In the genomic region with DNA sequence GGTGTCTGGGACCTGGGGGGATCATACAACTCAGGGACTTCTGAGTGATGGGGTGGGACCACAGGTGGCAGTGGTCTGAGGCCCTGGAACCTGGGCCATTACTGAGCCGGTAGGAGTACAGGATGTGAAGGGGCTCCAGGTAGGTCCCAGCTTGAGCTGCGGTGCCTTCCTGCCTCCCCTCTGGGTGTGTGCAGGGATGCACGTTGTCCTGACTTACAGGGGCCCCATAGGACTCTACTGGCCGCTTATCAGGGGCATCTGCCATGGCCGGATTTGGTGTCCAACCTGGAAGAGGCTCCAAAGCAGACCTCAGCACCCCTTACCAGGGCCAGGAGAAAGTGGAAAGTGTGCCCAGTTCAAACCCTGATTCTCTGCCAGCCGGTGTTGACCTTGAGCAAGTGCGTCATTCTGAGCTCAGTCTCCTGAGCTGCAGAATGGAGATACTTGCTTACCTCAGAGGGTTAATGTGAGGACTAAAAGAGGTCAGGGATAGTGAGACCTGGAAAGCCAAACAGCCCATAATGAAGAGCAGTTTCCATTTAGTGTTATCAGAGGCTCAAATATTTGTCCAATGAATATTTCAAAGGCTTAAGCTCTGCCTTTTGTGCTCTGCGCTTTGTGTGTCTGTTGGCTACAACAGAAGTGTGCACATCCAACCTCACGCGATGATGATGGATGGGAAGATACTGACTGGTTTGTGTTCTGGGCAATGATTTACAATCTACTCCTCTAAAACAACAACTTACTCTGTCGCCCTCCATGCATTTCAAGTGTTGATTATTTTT, we compare ENCODE assay signal across 18 cellular contexts. TPM values are rescaled to one million over a fixed set of nuclear protein-coding genes. Genes with fewer than 3 reads are reported as not detected.
DNase-seq lines count a peak whose midpoint lies in the region; ATAC-seq, FAIRE-seq and TF ChIP-seq lines count a peak whose summit lies in the region.
"Had no signal": no experiment of that assay in that cellular context is flagged by ENCODE, and none has a peak within 500 bp of the region (broad histone marks: within the 10 kb centered on the region; RNA-seq: fewer than 3 reads in every experiment).

No MANE protein-coding gene starts in this region.

- ATAC-seq in Right ventricle myocardium superior (ENCODE audit: poor library complexity) (peak; percentile 7), HepG2 (peak; percentile 88), HG03378 (IDR thresholded peaks at IDR 0.05; ENCODE audit: unreplicated experiment) (no peak), lower lobe of right lung (no peak)
- ATAC-seq: PC-3, SK-N-SH treated with all-trans-retinoic acid at 6 μM for 48 hours had no signal

- H3K9ac ChIP-seq in HepG2 (ENCODE audit: insufficient read depth, low read depth, low read length) = 0 out of 2 replicates have a peak overlapping the region, but pooled peaks have one; percentile 5
- H3K9ac ChIP-seq: KMS-11 had no signal

- H3K9me3 ChIP-seq in HepG2 (ENCODE audit: low read length) (no peaks in the 10 kb centered on the region), lower lobe of right lung (no peaks in the 10 kb centered on the region), HAP-1 (no peaks in the 10 kb centered on the region)
- H3K9me3 ChIP-seq: MG63 had no signal

- no peak for TF ChIP-seq POLR2A in HepG2 (IDR thresholded peaks at IDR 0.05; ENCODE audit: insufficient read depth in 1 of 2, low read depth in 2 of 2, low read length in 2 of 2)

- in situ Hi-C loops in HepG2 (cut with HindIII; ENCODE audit: extremely low pct_ligation_motif_present, low pct_unique_long_range_greater_than_20kb) = loop anchor here (5.0 kb wide), 1 partner anchor 52 kb away; the partner anchor contains the start of gene MRAS
- in situ Hi-C loops in HAP-1 (cut with MboI; ENCODE audit: low sequenced_read_pairs) = no loop called here

- POLR2A ChIA-PET in HepG2 (lab: Yijun Ruan, JAX) = interaction anchor here (1.3 to 2.6 kb wide), 2 partner anchors 48 to 50 kb away, joined by 4 to 15 read pairs; partner anchors contain the start of gene MRAS

- 4% methylated on average over 7 of the region's 11 CpGs for WGBS in HepG2 (ENCODE audit: low lambda C conversion rate)

- peak; percentile 99 for FAIRE-seq in HepG2 (lab: Jason Lieb, UNC)
- FAIRE-seq: H1 had no signal

- no peak for TF ChIP-seq RAD21 in HepG2 (CRISPR knock-in tag; IDR thresholded peaks at IDR 0.05)

- H4K20me1 ChIP-seq in HepG2 (ENCODE audit: insufficient read depth, low read length) = no peaks in the 10 kb centered on the region

- no peak overlapping the region for H2AFZ ChIP-seq in HepG2 (ENCODE audit: low read length)

- H3K36me3 ChIP-seq in HepG2 (replicated peaks in 1 of 2; ENCODE audit: control insufficient read depth in 1 of 2, insufficient read depth in 2 of 2, low read length in 2 of 2) = no peaks in the 10 kb centered on the region
- peaks cover 54% of the 10 kb centered on the region for H3K36me3 ChIP-seq in lower lobe of right lung
- H3K36me3 ChIP-seq in HAP-1 (replicated peaks) = no peaks in the 10 kb centered on the region
- H3K36me3 ChIP-seq: MG63 had no signal

- intact Hi-C loops in Right ventricle myocardium superior (cut with DNase I) = loop anchor here (5.0 kb wide), 1 partner anchor 47 kb away; no protein-coding TSS in a partner anchor
- intact Hi-C loops in HepG2 (cut with micrococcal nuclease; ENCODE audit: unreplicated experiment) = loop anchor here (1.0 to 5.0 kb wide), 5 partner anchors 18 to 67 kb away; partner anchors contain the start of genes ESYT3 and MRAS
- intact Hi-C loops in lower lobe of right lung (cut with DNase I) = no loop called here

- H3K4me1 ChIP-seq in HepG2 (ENCODE audit: insufficient read depth, low read length) (peaks cover 40% of the 10 kb centered on the region), lower lobe of right lung (no peaks in the 10 kb centered on the region), HAP-1 (no peaks in the 10 kb centered on the region)

- H3K79me2 ChIP-seq in HepG2 (ENCODE audit: insufficient read depth, low read length) = no peaks in the 10 kb centered on the region

- H3K4me2 ChIP-seq in HepG2 (ENCODE audit: low read depth, low read length) = peak overlapping the region; percentile 62
- H3K4me2 ChIP-seq: KMS-11 had no signal

- H3K4me3 ChIP-seq in HepG2 (replicated peaks in 1 of 3; ENCODE audit: insufficient read depth in 1 of 3, low read depth in 2 of 3, low read length in 3 of 3) (peak overlapping the region in 1 of 3 experiments; percentile 41; a peak in 2 of 6 replicates), lower lobe of right lung (no peak overlapping the region), HAP-1 (no peak overlapping the region)
- H3K4me3 ChIP-seq: MG63 had no signal

- BruUV-seq in HepG2 (replicated peaks; lab: Mats Ljungman, UMichigan) = no TSS peak

- TF ChIP-seq CTCF in HepG2 (CRISPR knock-in tag; IDR thresholded peaks at IDR 0.05) = no peak
- no peak for TF ChIP-seq CTCF in lower lobe of right lung (IDR thresholded peaks at IDR 0.05)

- H3K27ac ChIP-seq in HepG2 (ENCODE audit: extremely low read length, insufficient read depth, low read length) (peak overlapping the region; percentile 59), lower lobe of right lung (no peak overlapping the region)
- H3K27ac ChIP-seq: KMS-11 had no signal

- CTCF ChIA-PET in HepG2 (lab: Yijun Ruan, JAX; ENCODE audit: low intra/inter-chr PET ratio, low total read pairs) = no interaction called here

- DNase-seq in COLO668 (lab: John Stamatoyannopoulos, UW; ENCODE audit: unreplicated experiment) = peak; percentile 23
- peak; percentile 98 for DNase-seq in NCI-H146 (lab: John Stamatoyannopoulos, UW)
- no peak for DNase-seq in Right ventricle myocardium superior
- DNase-seq in HepG2 (ENCODE audit: low spot score) = peak; percentile 97
- no peak for DNase-seq in lower lobe of right lung
- no peak for DNase-seq in HAP-1 (ENCODE audit: low spot score in 2 of 2)
- DNase-seq: ACHN; CD4-positive, CD25-positive, alpha-beta regulatory T cell; MG63; NCI-H1105 treated with DMSO at 0.1 percent for 48 hours; NCI-H2081 treated with DMSO at 0.1 percent for 48 hours; NCI-H2227 treated with DMSO at 0.1 percent for 48 hours; NCI-H524 treated with DMSO at 0.1 percent for 48 hours; PC-3 had no signal

- TF ChIP-seq EP300 in HepG2 (IDR thresholded peaks at IDR 0.05; ENCODE audit: low read depth in 2 of 2, low read length in 2 of 2) (peak; percentile 28 to 83; a peak in 2 of 4 replicates), HepG2 (CRISPR knock-in tag; IDR thresholded peaks at IDR 0.05; ENCODE audit: borderline replicate concordance) (peak; percentile 48; the same call in 1 of the 2 replicates)

- no peaks in the 10 kb centered on the region for H3K27me3 ChIP-seq in HepG2 (ENCODE audit: control insufficient read depth in 1 of 2, insufficient read depth in 2 of 2, low read length in 2 of 2)
- no peaks in the 10 kb centered on the region for H3K27me3 ChIP-seq in lower lobe of right lung (ENCODE audit: low read depth)
- no peaks in the 10 kb centered on the region for H3K27me3 ChIP-seq in HAP-1 (ENCODE audit: low read depth)
- H3K27me3 ChIP-seq: MG63 had no signal

RNA-seq across cellular contexts. Expression of gene ESYT3, which starts 35.4 kb away (rescaled TPM):
- total RNA-seq in Right ventricle myocardium superior (0.65 TPM), HepG2 (2016; rRNA removed; fragmentation: Illumina TruSeq; extraction: Trizol) (0.79 and 4.1 TPM in 2 replicates), lower lobe of right lung (40.3 TPM)
- 0.88 and 0.91 TPM in 2 replicates for total RNA-seq in HepG2 (2016; cell fraction: cytosol; rRNA removed; fragmentation: Illumina TruSeq; extraction: Trizol; ENCODE audit: low read depth)
- total RNA-seq in HepG2 (2016; cell fraction: insoluble cytoplasmic fraction; rRNA removed; fragmentation: Illumina TruSeq; extraction: Trizol) = 0.65 and 3.4 TPM in 2 replicates
- total RNA-seq in HepG2 (2016; cell fraction: membrane; rRNA removed; fragmentation: Illumina TruSeq; extraction: Trizol) = 0.71 and 0.86 TPM in 2 replicates
- 9.2 TPM in 2 replicates for total RNA-seq in HepG2 (2016; cell fraction: nucleus; rRNA removed; fragmentation: Illumina TruSeq; extraction: Trizol)
- 1.5 and 1.6 TPM in 2 replicates for polyA plus RNA-seq in HepG2 (2011; rRNA removed)
- polyA plus RNA-seq in HepG2 (2011; cell fraction: cytosol; rRNA removed) = 0.51 and 0.70 TPM in 2 replicates
- 8.2 and 9.2 TPM in 2 replicates for polyA plus RNA-seq in HepG2 (2011; cell fraction: nucleus; rRNA removed)
- 0.83 and 1.4 TPM in 2 replicates for polyA plus RNA-seq in HepG2 (2012)
- 0.17 and 0.22 TPM in 2 replicates for polyA plus RNA-seq in HepG2 (2016; cell fraction: cytosol; fragmentation: Illumina TruSeq; extraction: Trizol; ENCODE audit: low read depth)
- 0.66 and 1.0 TPM in 2 replicates for polyA plus RNA-seq in HepG2 (2016; cell fraction: insoluble cytoplasmic fraction; fragmentation: Illumina TruSeq; extraction: Trizol; ENCODE audit: low read depth)
- 0.15 and 0.33 TPM in 2 replicates for polyA plus RNA-seq in HepG2 (2016; cell fraction: membrane; fragmentation: Illumina TruSeq; extraction: Trizol; ENCODE audit: low read depth)
- 12.9 and 13.1 TPM in 2 replicates for polyA plus RNA-seq in HepG2 (2016; cell fraction: nucleus; fragmentation: Illumina TruSeq; extraction: Trizol; ENCODE audit: insufficient read depth, low read depth)
- 2.1 TPM in 2 replicates for polyA minus RNA-seq in HepG2 (2011; rRNA and poly(A)+ RNA removed; ENCODE audit: low replicate concordance)
- 0.35 and 1.2 TPM in 2 replicates for polyA minus RNA-seq in HepG2 (2011; cell fraction: cytosol; rRNA and poly(A)+ RNA removed)
- 9.0 and 11.3 TPM in 2 replicates for polyA minus RNA-seq in HepG2 (2011; cell fraction: nucleus; rRNA and poly(A)+ RNA removed)
- total RNA-seq: CD4-positive, CD25-positive, alpha-beta regulatory T cell had no signal

RNA-seq across cellular contexts. Expression of gene MRAS, which starts 50.6 kb away (rescaled TPM):
- total RNA-seq in Right ventricle myocardium superior (368 TPM), HepG2 (2016; rRNA removed; fragmentation: Illumina TruSeq; extraction: Trizol) (36.2 TPM in 2 replicates), lower lobe of right lung (55.4 TPM)
- 30.3 and 31.5 TPM in 2 replicates for total RNA-seq in HepG2 (2016; cell fraction: cytosol; rRNA removed; fragmentation: Illumina TruSeq; extraction: Trizol; ENCODE audit: low read depth)
- 27.7 and 30.0 TPM in 2 replicates for total RNA-seq in HepG2 (2016; cell fraction: insoluble cytoplasmic fraction; rRNA removed; fragmentation: Illumina TruSeq; extraction: Trizol)
- total RNA-seq in HepG2 (2016; cell fraction: membrane; rRNA removed; fragmentation: Illumina TruSeq; extraction: Trizol) = 59.3 and 62.6 TPM in 2 replicates
- 24.4 and 32.5 TPM in 2 replicates for total RNA-seq in HepG2 (2016; cell fraction: nucleus; rRNA removed; fragmentation: Illumina TruSeq; extraction: Trizol)
- 8.8 and 8.9 TPM in 2 replicates for polyA plus RNA-seq in HepG2 (2011; rRNA removed)
- 7.2 and 8.0 TPM in 2 replicates for polyA plus RNA-seq in HepG2 (2011; cell fraction: cytosol; rRNA removed)
- 8.6 and 8.8 TPM in 2 replicates for polyA plus RNA-seq in HepG2 (2011; cell fraction: nucleus; rRNA removed)
- polyA plus RNA-seq in HepG2 (2012) = 4.2 and 4.6 TPM in 2 replicates
- polyA plus RNA-seq in HepG2 (2016; cell fraction: cytosol; fragmentation: Illumina TruSeq; extraction: Trizol; ENCODE audit: low read depth) = 31.3 and 40.9 TPM in 2 replicates
- 26.0 and 29.0 TPM in 2 replicates for polyA plus RNA-seq in HepG2 (2016; cell fraction: insoluble cytoplasmic fraction; fragmentation: Illumina TruSeq; extraction: Trizol; ENCODE audit: low read depth)
- 49.8 and 50.3 TPM in 2 replicates for polyA plus RNA-seq in HepG2 (2016; cell fraction: membrane; fragmentation: Illumina TruSeq; extraction: Trizol; ENCODE audit: low read depth)
- 34.3 and 34.5 TPM in 2 replicates for polyA plus RNA-seq in HepG2 (2016; cell fraction: nucleus; fragmentation: Illumina TruSeq; extraction: Trizol; ENCODE audit: insufficient read depth, low read depth)
- 5.8 and 6.5 TPM in 2 replicates for polyA minus RNA-seq in HepG2 (2011; rRNA and poly(A)+ RNA removed; ENCODE audit: low replicate concordance)
- polyA minus RNA-seq in HepG2 (2011; cell fraction: cytosol; rRNA and poly(A)+ RNA removed) = 5.4 and 5.8 TPM in 2 replicates
- 5.0 and 8.8 TPM in 2 replicates for polyA minus RNA-seq in HepG2 (2011; cell fraction: nucleus; rRNA and poly(A)+ RNA removed)
- total RNA-seq: CD4-positive, CD25-positive, alpha-beta regulatory T cell had no signal
- polyA plus RNA-seq: CD4-positive, CD25-positive, alpha-beta regulatory T cell had no signal

Comparison
In these comparisons a context has a peak if more than half of its experiments do, and no peak if none do; other contexts are left out.
1. DNase-seq: peak in COLO668 (single experiment), NCI-H146 (single experiment) and HepG2 (single experiment); none in Right ventricle myocardium superior (single experiment), lower lobe of right lung (single experiment) and HAP-1 (0 of 2).
2. ATAC-seq: peak in Right ventricle myocardium superior (single experiment) and HepG2 (single experiment); none in HG03378 (single experiment) and lower lobe of right lung (0 of 2).